9 cellular contexts compared by ENCODE assay signal in genomic region chr3:56795097-56795806, GRCh38. TPM values are rescaled to one million over a fixed set of nuclear protein-coding genes. Genes with fewer than 3 reads are reported as not detected.
DNase-seq lines count a peak whose midpoint lies in the region; ATAC-seq and TF ChIP-seq lines count a peak whose summit lies in the region.
"Had no signal": no experiment of that assay in that cellular context is flagged by ENCODE, and none has a peak within 500 bp of the region (broad histone marks: within the 10 kb centered on the region; RNA-seq: fewer than 3 reads in every experiment).

No MANE protein-coding gene starts in this region.

- H3K4me1 ChIP-seq in left ventricle myocardium inferior (peaks cover 81% of the 10 kb centered on the region), left lung (peaks cover 20 to 90% of the 10 kb centered on the region in 2 donors), upper lobe of right lung (peaks cover 81% of the 10 kb centered on the region), thyroid gland (peaks cover 18 to 25% of the 10 kb centered on the region in 2 donors)

- H3K27ac ChIP-seq in left ventricle myocardium inferior (replicated peaks), result peak overlapping the region; percentile 48
- H3K27ac ChIP-seq in left lung, result peak overlapping the region; percentile 70 to 74
- peak overlapping the region; percentile 59 for H3K27ac ChIP-seq in upper lobe of right lung
- peak overlapping the region in 1 of 3 donors; percentile 45 for H3K27ac ChIP-seq in thyroid gland

- no peaks in the 10 kb centered on the region for H3K9me3 ChIP-seq in left ventricle myocardium inferior (replicated peaks)
- no peaks in the 10 kb centered on the region for H3K9me3 ChIP-seq in left lung
- H3K9me3 ChIP-seq in upper lobe of right lung, result no peaks in the 10 kb centered on the region
- H3K9me3 ChIP-seq in thyroid gland, result no peaks in the 10 kb centered on the region

- H3K36me3 ChIP-seq in left ventricle myocardium inferior, result no peaks in the 10 kb centered on the region
- H3K36me3 ChIP-seq in left lung, result no peaks in the 10 kb centered on the region
- H3K36me3 ChIP-seq in upper lobe of right lung, result no peaks in the 10 kb centered on the region
- no peaks in the 10 kb centered on the region for H3K36me3 ChIP-seq in thyroid gland

- intact Hi-C loops in left ventricle myocardium inferior (cut with micrococcal nuclease) (loop anchor here (5.0 kb wide), 1 partner anchor 93 kb away; no protein-coding TSS in a partner anchor), left cardiac atrium (cut with DNase I) (no loop called here), left lung (cut with DNase I) (loop anchor here in 1 of 2 donors (5.0 kb wide), 1 partner anchor 93 kb away; no protein-coding TSS in a partner anchor), upper lobe of right lung (cut with DNase I) (no loop called here), thyroid gland (cut with DNase I) (no loop called here)

- in situ Hi-C loops in astrocyte of the spinal cord (cut with HindIII; ENCODE audit: low sequenced_read_pairs), result no loop called here

- DNase-seq in left ventricle myocardium inferior (no peak), left cardiac atrium (no peak), astrocyte of the spinal cord (ENCODE audit: low read depth, low spot score) (peak; percentile 35), left lung (no peak), upper lobe of right lung (no peak), thyroid gland (no peak)
- DNase-seq in stimulated activated CD4-positive, alpha-beta T cell treated with anti-CD3 and anti-CD28 coated beads, Interleukin-2, amount 100 ng/mL, for 48 hours, result no peak
- DNase-seq: NCI-H1436 treated with DMSO at 0.1 percent for 48 hours had no signal

- H3K4me3 ChIP-seq in left ventricle myocardium inferior, result no peak overlapping the region
- H3K4me3 ChIP-seq in astrocyte of the spinal cord (ENCODE audit: low read depth, low read length), result no peak overlapping the region
- H3K4me3 ChIP-seq in left lung, result no peak overlapping the region
- H3K4me3 ChIP-seq in upper lobe of right lung, result no peak overlapping the region
- H3K4me3 ChIP-seq in thyroid gland (replicated peaks in 1 of 3), result no peak overlapping the region

- TF ChIP-seq CTCF in left ventricle myocardium inferior (IDR thresholded peaks at IDR 0.05; ENCODE audit: borderline replicate concordance) (no peak), astrocyte of the spinal cord (IDR thresholded peaks at IDR 0.05; ENCODE audit: low read depth, low read length) (no peak), left lung (IDR thresholded peaks at IDR 0.05) (no peak), upper lobe of right lung (IDR thresholded peaks at IDR 0.05) (no peak), thyroid gland (IDR thresholded peaks at IDR 0.05) (no peak)

- WGBS in thyroid gland, 2 donors, result 78 to 82% methylated on average over 7 of the region's 7 CpGs

- TF ChIP-seq POLR2A in thyroid gland (IDR thresholded peaks at IDR 0.05), result no peak

- ATAC-seq in left cardiac atrium (no peak), left lung (peak; percentile 46), upper lobe of right lung (peak; percentile 64), HG02840 (IDR thresholded peaks at IDR 0.05; ENCODE audit: low FRiP score, unreplicated experiment) (no peak)

- H3K27me3 ChIP-seq in left ventricle myocardium inferior (ENCODE audit: low read depth), result no peaks in the 10 kb centered on the region
- no peaks in the 10 kb centered on the region for H3K27me3 ChIP-seq in left lung
- H3K27me3 ChIP-seq in upper lobe of right lung, result no peaks in the 10 kb centered on the region
- no peaks in the 10 kb centered on the region for H3K27me3 ChIP-seq in thyroid gland

RNA-seq across cellular contexts. Expression of gene ARHGEF3, which starts 6.5 kb away (rescaled TPM):
- total RNA-seq in left ventricle myocardium inferior, result 16.5 TPM
- 10 to 100 TPM; 11.9 to 16.8 TPM for total RNA-seq in left cardiac atrium
- 10 to 100 TPM; 24.1 to 34.1 TPM for total RNA-seq in left lung
- total RNA-seq in upper lobe of right lung, result 37.5 TPM
- 10 to 100 TPM; 15.7 to 20.8 (median 18.8) TPM for total RNA-seq in thyroid gland

Comparison
In these comparisons a context has a peak if more than half of its experiments do, and no peak if none do; other contexts are left out.
1. ATAC-seq: peak in left lung (single experiment) and upper lobe of right lung (single experiment); none in left cardiac atrium (0 of 2) and HG02840 (single experiment).